ENCODE assay signal across 11 cellular contexts in genomic region chr12:50567926-50568325, GRCh38.
A peak's percentile ranks its signal among the peaks of the same experiment; 100 is the strongest.
DNase-seq lines count a peak whose midpoint lies in the region; ATAC-seq and TF ChIP-seq lines count a peak whose summit lies in the region.
"Had no signal": no experiment of that assay in that cellular context is flagged by ENCODE, and none has a peak within 500 bp of the region (broad histone marks: within the 10 kb centered on the region; RNA-seq: fewer than 3 reads in every experiment).

No MANE protein-coding gene starts in this region.

- H3K4me1 ChIP-seq in mucosa of descending colon (ENCODE audit: low read depth): peaks cover 23% of the 10 kb centered on the region
- H3K4me1 ChIP-seq in tibial artery: peaks cover 0 to 47% (median 33%) of the 10 kb centered on the region in 4 donors

- no peaks in the 10 kb centered on the region for H3K27me3 ChIP-seq in tibial artery

- POLR2A ChIA-PET in activated CD4-positive, alpha-beta T cell treated with anti-CD3 and anti-CD28 coated beads for 36 hours (lab: Charles Lee): interaction anchor here (0.6 kb wide), 1 partner anchor 42 kb away, joined by 5 read pairs; no protein-coding TSS in a partner anchor
- POLR2A ChIA-PET in activated CD4-positive, alpha-beta T cell treated with anti-CD3 and anti-CD28 coated beads, Interleukin-2, amount 10 ng/mL, durations not matched to agents 7 days and 5 days (lab: Charles Lee): no interaction called here

- H3K27me3 Mint-ChIP-seq in activated CD4-positive, alpha-beta T cell treated with anti-CD3 and anti-CD28 coated beads for 36 hours: no peaks in the 10 kb centered on the region
- no peaks in the 10 kb centered on the region for H3K27me3 Mint-ChIP-seq in activated CD4-positive, alpha-beta T cell treated with anti-CD3 and anti-CD28 coated beads, Interleukin-2, amount 10 ng/mL, durations not matched to agents 7 days and 5 days
- no peaks in the 10 kb centered on the region for H3K27me3 Mint-ChIP-seq in T-helper 2 cell treated with Interferon-gamma antibody and Interleukin-4, amounts not matched to agents 5 μg/mL and 100 μg/mL, for 36 hours (ENCODE audit: low read depth)

- H3K4me3 ChIP-seq in mucosa of descending colon: no peak overlapping the region
- no peak overlapping the region for H3K4me3 ChIP-seq in tibial artery

- H3K4me3 Mint-ChIP-seq in activated CD4-positive, alpha-beta T cell treated with anti-CD3 and anti-CD28 coated beads for 36 hours: no peak overlapping the region
- no peak overlapping the region for H3K4me3 Mint-ChIP-seq in activated CD4-positive, alpha-beta T cell treated with anti-CD3 and anti-CD28 coated beads, Interleukin-2, amount 10 ng/mL, durations not matched to agents 7 days and 5 days
- no peak overlapping the region for H3K4me3 Mint-ChIP-seq in T-helper 2 cell treated with Interferon-gamma antibody and Interleukin-4, amounts not matched to agents 5 μg/mL and 100 μg/mL, for 36 hours

- CTCF ChIA-PET in activated CD4-positive, alpha-beta T cell treated with anti-CD3 and anti-CD28 coated beads for 36 hours (lab: Charles Lee): interaction anchor here (1.0 to 1.7 kb wide), 3 partner anchors 7 to 62 kb away, joined by 3 to 7 read pairs (median 3); no protein-coding TSS in a partner anchor
- CTCF ChIA-PET in activated CD4-positive, alpha-beta T cell treated with anti-CD3 and anti-CD28 coated beads, Interleukin-2, amount 10 ng/mL, durations not matched to agents 7 days and 5 days (lab: Charles Lee): interaction anchor here (0.9 to 1.4 kb wide), 2 partner anchors 14 to 21 kb away, joined by 3 read pairs; no protein-coding TSS in a partner anchor

- peaks cover 56% of the 10 kb centered on the region for H3K4me1 Mint-ChIP-seq in activated CD4-positive, alpha-beta T cell treated with anti-CD3 and anti-CD28 coated beads for 36 hours
- peaks cover 41% of the 10 kb centered on the region for H3K4me1 Mint-ChIP-seq in activated CD4-positive, alpha-beta T cell treated with anti-CD3 and anti-CD28 coated beads, Interleukin-2, amount 10 ng/mL, durations not matched to agents 7 days and 5 days
- peaks cover 18% of the 10 kb centered on the region for H3K4me1 Mint-ChIP-seq in T-helper 2 cell treated with Interferon-gamma antibody and Interleukin-4, amounts not matched to agents 5 μg/mL and 100 μg/mL, for 36 hours (ENCODE audit: low read depth)

- H3K9me3 ChIP-seq in mucosa of descending colon (no peaks in the 10 kb centered on the region), tibial artery (no peaks in the 10 kb centered on the region)

- TF ChIP-seq CTCF in mucosa of descending colon (IDR thresholded peaks at IDR 0.05) (no peak), tibial artery (IDR thresholded peaks at IDR 0.05) (no peak)

- DNase-seq in activated CD4-positive, alpha-beta T cell treated with anti-CD3 and anti-CD28 coated beads for 36 hours: no peak
- no peak for DNase-seq in activated CD4-positive, alpha-beta T cell treated with anti-CD3 and anti-CD28 coated beads, Interleukin-2, amount 10 ng/mL, durations not matched to agents 7 days and 5 days
- DNase-seq in mucosa of descending colon (no peak), tibial artery (no peak), mucosa of gallbladder (ENCODE audit: low spot score) (no peak)
- no peak for DNase-seq in T-helper 2 cell treated with Interferon-gamma antibody and Interleukin-4, amounts not matched to agents 5 μg/mL and 100 μg/mL, for 36 hours (ENCODE audit: low spot score)
- DNase-seq: effector memory CD4-positive, alpha-beta T cell; NCI-H1436 treated with DMSO at 0.1 percent for 48 hours; SHP77 had no signal

- intact Hi-C loops in activated CD4-positive, alpha-beta T cell treated with anti-CD3 and anti-CD28 coated beads for 36 hours (cut with DNase I, micrococcal nuclease): no loop called here
- intact Hi-C loops in mucosa of descending colon (cut with DNase I, micrococcal nuclease) (no loop called here), tibial artery (cut with DNase I; ENCODE audit: low total_unique reads) (no loop called here)

- ATAC-seq in activated CD4-positive, alpha-beta T cell treated with anti-CD3 and anti-CD28 coated beads for 36 hours: no peak
- peak; percentile 66 for ATAC-seq in mucosa of descending colon
- no peak for ATAC-seq in HG02884 (IDR thresholded peaks at IDR 0.05; ENCODE audit: unreplicated experiment)

- no peaks in the 10 kb centered on the region for H3K36me3 ChIP-seq in mucosa of descending colon (ENCODE audit: low read depth)
- no peaks in the 10 kb centered on the region for H3K36me3 ChIP-seq in tibial artery

- peak overlapping the region; percentile 76 for H3K27ac ChIP-seq in cingulate gyrus (ENCODE audit: low read depth, low read length)
- H3K27ac ChIP-seq in tibial artery: peak overlapping the region; percentile 30 to 40

- peak overlapping the region; percentile 51 for H3K27ac Mint-ChIP-seq in activated CD4-positive, alpha-beta T cell treated with anti-CD3 and anti-CD28 coated beads for 36 hours
- no peak overlapping the region for H3K27ac Mint-ChIP-seq in activated CD4-positive, alpha-beta T cell treated with anti-CD3 and anti-CD28 coated beads, Interleukin-2, amount 10 ng/mL, durations not matched to agents 7 days and 5 days
- H3K27ac Mint-ChIP-seq in T-helper 2 cell treated with Interferon-gamma antibody and Interleukin-4, amounts not matched to agents 5 μg/mL and 100 μg/mL, for 36 hours: no peak overlapping the region

- H3K9me3 Mint-ChIP-seq in activated CD4-positive, alpha-beta T cell treated with anti-CD3 and anti-CD28 coated beads for 36 hours (ENCODE audit: low read depth): no peaks in the 10 kb centered on the region
- no peaks in the 10 kb centered on the region for H3K9me3 Mint-ChIP-seq in activated CD4-positive, alpha-beta T cell treated with anti-CD3 and anti-CD28 coated beads, Interleukin-2, amount 10 ng/mL, durations not matched to agents 7 days and 5 days
- H3K9me3 Mint-ChIP-seq in T-helper 2 cell treated with Interferon-gamma antibody and Interleukin-4, amounts not matched to agents 5 μg/mL and 100 μg/mL, for 36 hours: no peaks in the 10 kb centered on the region

- H3K36me3 Mint-ChIP-seq in activated CD4-positive, alpha-beta T cell treated with anti-CD3 and anti-CD28 coated beads for 36 hours (ENCODE audit: low read depth): peaks cover 5% of the 10 kb centered on the region
- peaks cover 13% of the 10 kb centered on the region for H3K36me3 Mint-ChIP-seq in activated CD4-positive, alpha-beta T cell treated with anti-CD3 and anti-CD28 coated beads, Interleukin-2, amount 10 ng/mL, durations not matched to agents 7 days and 5 days (ENCODE audit: low read depth)
- no peaks in the 10 kb centered on the region for H3K36me3 Mint-ChIP-seq in T-helper 2 cell treated with Interferon-gamma antibody and Interleukin-4, amounts not matched to agents 5 μg/mL and 100 μg/mL, for 36 hours (ENCODE audit: low read depth)
